19 cellular contexts compared by ENCODE assay signal in genomic region chr6:90273863-90274262, GRCh38. TPM values are rescaled to one million over a fixed set of nuclear protein-coding genes. Genes with fewer than 3 reads are reported as not detected.
DNase-seq lines count a peak whose midpoint lies in the region; ATAC-seq and TF ChIP-seq lines count a peak whose summit lies in the region.
"Had no signal": no experiment of that assay in that cellular context is flagged by ENCODE, and none has a peak within 500 bp of the region (broad histone marks: within the 10 kb centered on the region; RNA-seq: fewer than 3 reads in every experiment).

No MANE protein-coding gene starts in this region.

- peaks cover 0 to 20% of the 10 kb centered on the region in 2 donors for H3K36me3 ChIP-seq in psoas muscle (ENCODE audit: insufficient read depth in 1 of 2, low read depth in 1 of 2)
- H3K36me3 ChIP-seq: pancreas, sigmoid colon had no signal

- WGBS in psoas muscle, 3 donors, result 40 to 68% (median 44%) methylated on average over 5 of the region's 5 CpGs

- peaks cover 87% of the 10 kb centered on the region for H3K4me1 Mint-ChIP-seq in activated T-cell treated with anti-CD3 and anti-CD28 coated beads, Interleukin-2, amount 50 U/mL, for 4 hours (ENCODE audit: low read depth)
- H3K4me1 Mint-ChIP-seq in activated naive CD8-positive, alpha-beta T cell (ENCODE audit: low read depth), result peaks cover 90% of the 10 kb centered on the region
- H3K4me1 Mint-ChIP-seq: WTC11 had no signal

- DNase-seq in activated T-cell treated with anti-CD3 and anti-CD28 coated beads, Interleukin-2, amount 50 U/mL, for 4 hours, result no peak
- no peak for DNase-seq in activated T-cell treated with anti-CD3 and anti-CD28 coated beads for 4 hours
- peak; percentile 34 for DNase-seq in LNCaP clone FGC (ENCODE audit: low read depth)
- no peak for DNase-seq in psoas muscle
- DNase-seq in NCI-H524 (lab: John Stamatoyannopoulos, UW), result no peak
- DNase-seq: amygdala, glutamatergic neuron, GOT3, left ventricle myocardium superior, NCI-H1694 treated with DMSO at 0.1 percent for 48 hours, NCI-H446 treated with DMSO at 0.1 percent for 48 hours, pancreas, Right ventricle myocardium superior, sigmoid colon had no signal

- H3K27me3 ChIP-seq in psoas muscle (ENCODE audit: insufficient read depth in 3 of 3, low read length in 2 of 3), result no peaks in the 10 kb centered on the region
- H3K27me3 ChIP-seq: pancreas, sigmoid colon had no signal

- H3K4me3 ChIP-seq in LNCaP clone FGC (ENCODE audit: low read depth, low read length) (no peak overlapping the region), psoas muscle (no peak overlapping the region)
- H3K4me3 ChIP-seq: pancreas, sigmoid colon had no signal

- H3K4me1 ChIP-seq in psoas muscle, result peaks cover 21% of the 10 kb centered on the region
- H3K4me1 ChIP-seq: pancreas had no signal

- H3K27me3 Mint-ChIP-seq in activated T-cell treated with anti-CD3 and anti-CD28 coated beads, Interleukin-2, amount 50 U/mL, for 4 hours (ENCODE audit: low read depth), result no peaks in the 10 kb centered on the region
- no peaks in the 10 kb centered on the region for H3K27me3 Mint-ChIP-seq in activated naive CD8-positive, alpha-beta T cell

- no peaks in the 10 kb centered on the region for H3K9me3 ChIP-seq in psoas muscle
- H3K9me3 ChIP-seq: pancreas, sigmoid colon had no signal

- H3K9me3 Mint-ChIP-seq in activated T-cell treated with anti-CD3 and anti-CD28 coated beads, Interleukin-2, amount 50 U/mL, for 4 hours, result peaks cover 19% of the 10 kb centered on the region
- H3K9me3 Mint-ChIP-seq in activated naive CD8-positive, alpha-beta T cell (ENCODE audit: low read depth), result no peaks in the 10 kb centered on the region

- TF ChIP-seq CTCF in LNCaP clone FGC (IDR thresholded peaks at IDR 0.05; ENCODE audit: control insufficient read depth, extremely low read depth, insufficient read depth), result no peak
- no peak for TF ChIP-seq CTCF in psoas muscle (IDR thresholded peaks at IDR 0.05)

- peak overlapping the region; percentile 33 for H3K27ac ChIP-seq in psoas muscle
- H3K27ac ChIP-seq: pancreas, sigmoid colon had no signal

- H3K36me3 Mint-ChIP-seq in activated T-cell treated with anti-CD3 and anti-CD28 coated beads, Interleukin-2, amount 50 U/mL, for 4 hours (ENCODE audit: insufficient read depth), result peaks cover 46% of the 10 kb centered on the region
- peaks cover 38% of the 10 kb centered on the region for H3K36me3 Mint-ChIP-seq in activated naive CD8-positive, alpha-beta T cell
- H3K36me3 Mint-ChIP-seq: WTC11 had no signal

- peak overlapping the region; percentile 96 for H3K27ac Mint-ChIP-seq in activated naive CD8-positive, alpha-beta T cell
- H3K27ac Mint-ChIP-seq: WTC11 had no signal

- H3K4me3 Mint-ChIP-seq in activated T-cell treated with anti-CD3 and anti-CD28 coated beads, Interleukin-2, amount 50 U/mL, for 4 hours, result peak overlapping the region; percentile 64
- H3K4me3 Mint-ChIP-seq in activated naive CD8-positive, alpha-beta T cell, result peak overlapping the region; percentile 71
- H3K4me3 Mint-ChIP-seq: WTC11 had no signal

- ATAC-seq in activated T-cell treated with anti-CD3 and anti-CD28 coated beads, Interleukin-2, amount 50 U/mL, for 4 hours, result no peak
- ATAC-seq in psoas muscle (no peak), GM21786 (IDR thresholded peaks at IDR 0.05; ENCODE audit: unreplicated experiment) (no peak), HG03095 (IDR thresholded peaks at IDR 0.05; ENCODE audit: unreplicated experiment) (no peak)
- ATAC-seq: HepG2, left ventricle myocardium superior had no signal

- intact Hi-C loops in psoas muscle (cut with DNase I), result no loop called here

RNA-seq across cellular contexts. Expression of gene BACH2, which starts 22.8 kb away (rescaled TPM):
- total RNA-seq in activated T-cell treated with anti-CD3 and anti-CD28 coated beads, Interleukin-2, amount 50 U/mL, for 4 hours, result 100 to 1,000 TPM in 2 of 3 donors, 10 to 100 TPM in 1; 96.5 to 118 (median 111) TPM
- 10 to 100 TPM in 2 of 4 donors, 1 to 10 TPM in 2; 5.9 to 16.9 (median 10.0) TPM for total RNA-seq in psoas muscle
- 1 to 10 TPM in 1 of 3 donors, under 1 TPM in 2; 0.12 to 1.2 (median 1.00) TPM for polyA plus RNA-seq in psoas muscle
- total RNA-seq: HepG2 had no signal

Comparison
In these comparisons a context has a peak if more than half of its experiments do, and no peak if none do; other contexts are left out.
1. RNA of gene BACH2, which starts 22.8 kb away (total RNA-seq): 96.5 to 118 TPM in activated T-cell treated with anti-CD3 and anti-CD28 coated beads, Interleukin-2, amount 50 U/mL, for 4 hours; 5.9 to 16.9 TPM in psoas muscle; every median in the first group is over 4 times any median in the second.